ENCODE assay signal across 18 cellular contexts in the genomic region with DNA sequence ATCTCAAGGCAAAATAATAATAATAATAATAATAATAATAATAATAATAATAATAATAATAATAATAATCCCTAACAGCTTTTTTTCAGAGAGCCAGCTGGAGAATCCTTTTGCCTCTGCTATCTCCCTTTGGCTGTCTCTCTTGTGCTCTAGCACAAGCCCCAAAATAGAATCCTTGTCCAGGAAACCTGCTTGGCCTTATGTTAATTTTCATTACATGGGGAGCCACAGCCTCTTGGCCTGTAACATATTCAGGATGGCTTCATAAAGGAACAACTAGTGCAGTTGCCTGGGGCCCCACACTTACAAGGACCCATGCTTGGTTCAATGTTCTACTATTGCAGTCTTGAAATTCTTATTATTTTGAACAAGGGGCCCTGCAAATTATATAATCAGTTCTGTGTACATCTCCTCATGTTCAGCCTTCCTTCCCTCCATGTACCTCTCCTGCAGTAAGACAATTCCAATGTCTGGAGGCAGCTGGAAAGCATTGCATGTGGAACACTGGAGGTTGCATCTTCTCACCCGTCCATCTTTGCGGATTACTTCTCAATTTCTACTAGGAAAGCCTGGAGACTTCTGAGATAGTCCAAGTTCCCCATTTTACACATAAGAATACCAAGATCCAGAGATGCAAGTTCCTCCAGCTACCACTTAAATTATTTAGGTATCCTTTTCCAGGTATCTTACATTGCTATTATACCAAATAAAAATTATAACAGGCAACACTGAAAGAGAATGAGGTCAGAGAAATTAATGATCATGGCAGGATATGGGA.
"Had no signal": no experiment of that assay in that cellular context is flagged by ENCODE, and none has a peak within 500 bp of the region (broad histone marks: within the 10 kb centered on the region; RNA-seq: fewer than 3 reads in every experiment).

No MANE protein-coding gene starts in this region.

- H3K27ac ChIP-seq: gastrocnemius medialis, heart right ventricle, prostate gland, right lobe of liver, VCaP had no signal

- H3K4me1 ChIP-seq: prostate gland had no signal

- DNase-seq: activated CD4-positive, alpha-beta T cell treated with anti-CD3 and anti-CD28 coated beads for 1 hour; activated CD4-positive, alpha-beta T cell treated with anti-CD3 and anti-CD28 coated beads, Interleukin-2, amount 50 U/mL, for 4 hours; activated naive CD4-positive, alpha-beta T cell; activated T-cell treated with anti-CD3 and anti-CD28 coated beads for 4 hours; aorta; gastrocnemius medialis; heart right ventricle; naive B cell; right lobe of liver; stimulated activated CD4-positive, alpha-beta T cell treated with anti-CD3 and anti-CD28 coated beads, Interleukin-4, amount 100 ng/mL, for 4 hours; stimulated activated CD8-positive, alpha-beta memory T cell treated with anti-CD3 and anti-CD28 coated beads, Interleukin-4, amount 100 ng/mL, for 48 hours; stimulated activated naive CD4-positive, alpha-beta T cell treated with Interleukin-2 at 50 U/mL for 16 hours; trophoblast cell had no signal

- H3K27me3 ChIP-seq: gastrocnemius medialis, heart right ventricle, right lobe of liver had no signal

- H3K36me3 Mint-ChIP-seq: naive B cell had no signal

- H3K4me3 Mint-ChIP-seq: naive B cell; T-helper 2 cell treated with Interferon-gamma antibody and Interleukin-4, amounts not matched to agents 5 μg/mL and 100 μg/mL, for 36 hours had no signal

- H3K4me3 ChIP-seq: gastrocnemius medialis, heart right ventricle, lung, prostate gland, right lobe of liver, smooth muscle cell had no signal

- H3K9me3 Mint-ChIP-seq: naive B cell; T-helper 2 cell treated with Interferon-gamma antibody and Interleukin-4, amounts not matched to agents 5 μg/mL and 100 μg/mL, for 36 hours had no signal

- ATAC-seq: gastrocnemius medialis, right lobe of liver had no signal

- H3K27me3 Mint-ChIP-seq: naive B cell had no signal

- H3K9me3 ChIP-seq: gastrocnemius medialis, heart right ventricle, prostate gland, right lobe of liver had no signal

- H3K36me3 ChIP-seq: gastrocnemius medialis, heart right ventricle, prostate gland, right lobe of liver had no signal
